1 cellular context compared by ENCODE assay signal in genomic region chr9:132937463-132937901, GRCh38.
TF ChIP-seq lines count a peak whose summit lies in the region.

No MANE protein-coding gene starts in this region.

TF ChIP-seq in HepG2, 621 proteins besides CTCF, POLR2A, EP300 and RAD21:
- TF ChIP-seq FOSL2 (CRISPR knock-in tag; IDR thresholded peaks at IDR 0.05) (peak; percentile 66), ELF3 (CRISPR knock-in tag; IDR thresholded peaks at IDR 0.05) (no peak), ZNF460 (CRISPR knock-in tag; IDR thresholded peaks at IDR 0.05; ENCODE audit: borderline replicate concordance) (peak; percentile 91), HNRNPL (IDR thresholded peaks at IDR 0.05; ENCODE audit: low read depth, low read length) (no peak)
